ENCODE assay signal across 9 cellular contexts in genomic region chr2:9739508-9739907, GRCh38.
DNase-seq lines count a peak whose midpoint lies in the region; ATAC-seq and TF ChIP-seq lines count a peak whose summit lies in the region.
"Had no signal": no experiment of that assay in that cellular context is flagged by ENCODE, and none has a peak within 500 bp of the region (broad histone marks: within the 10 kb centered on the region; RNA-seq: fewer than 3 reads in every experiment).

No MANE protein-coding gene starts in this region.

- no peak for TF ChIP-seq POLR2A in prostate gland (IDR thresholded peaks at IDR 0.05)

- H3K4me1 ChIP-seq in prostate gland (replicated peaks), result no peaks in the 10 kb centered on the region

- H3K36me3 ChIP-seq in prostate gland, result no peaks in the 10 kb centered on the region

- WGBS in prostate gland, result 47% methylated on average over 21 of the region's 21 CpGs

- DNase-seq in GM12865 (ENCODE audit: low read depth) (peak; percentile 78), prostate gland (ENCODE audit: low spot score) (no peak), SHP77 (lab: John Stamatoyannopoulos, UW) (no peak), NCI-H345 (lab: John Stamatoyannopoulos, UW) (no peak)
- peak in 3 of 4 experiments; percentile 18 to 44 (median 30) for DNase-seq in activated CD4-positive, CD25-positive, alpha-beta regulatory T cell (lab: John Stamatoyannopoulos, UW)

- H3K36me3 Mint-ChIP-seq in dendritic cell treated with granulocyte-macrophage colony-stimulating factor and Interleukin-4, amounts not matched to agents 40 ng/mL and 50 ng/mL, for 4 days (ENCODE audit: low read depth), result no peaks in the 10 kb centered on the region

- no peak overlapping the region for H3K27ac ChIP-seq in prostate gland

- ATAC-seq in HG02852 (IDR thresholded peaks at IDR 0.05; ENCODE audit: unreplicated experiment) (no peak), GM21786 (IDR thresholded peaks at IDR 0.05; ENCODE audit: unreplicated experiment) (no peak)
- ATAC-seq: HCT116 had no signal

- H3K27me3 ChIP-seq in prostate gland (replicated peaks; ENCODE audit: insufficient read depth), result no peaks in the 10 kb centered on the region

- H3K27me3 Mint-ChIP-seq in dendritic cell treated with granulocyte-macrophage colony-stimulating factor and Interleukin-4, amounts not matched to agents 40 ng/mL and 50 ng/mL, for 4 days, result peaks cover 17% of the 10 kb centered on the region

- intact Hi-C loops in dendritic cell treated with granulocyte-macrophage colony-stimulating factor and Interleukin-4, amounts not matched to agents 40 ng/mL and 50 ng/mL, for 4 days (cut with micrococcal nuclease), result no loop called here
- intact Hi-C loops in prostate gland (cut with DNase I), result no loop called here

- peaks cover 20% of the 10 kb centered on the region for H3K4me1 Mint-ChIP-seq in dendritic cell treated with granulocyte-macrophage colony-stimulating factor and Interleukin-4, amounts not matched to agents 40 ng/mL and 50 ng/mL, for 4 days (ENCODE audit: low read depth)

- no peak for TF ChIP-seq CTCF in GM12865 (IDR thresholded peaks at IDR 0.05; ENCODE audit: insufficient read depth, low read depth, low read length, missing control alignments)
- no peak for TF ChIP-seq CTCF in prostate gland (IDR thresholded peaks at IDR 0.05)

- peaks cover 11% of the 10 kb centered on the region for H3K9me3 Mint-ChIP-seq in dendritic cell treated with granulocyte-macrophage colony-stimulating factor and Interleukin-4, amounts not matched to agents 40 ng/mL and 50 ng/mL, for 4 days

- H3K4me3 ChIP-seq in GM12865 (ENCODE audit: low read depth, low read length) (peak overlapping the region; percentile 35), prostate gland (peak overlapping the region; percentile 1 to 19)

- H3K27ac Mint-ChIP-seq in dendritic cell treated with granulocyte-macrophage colony-stimulating factor and Interleukin-4, amounts not matched to agents 40 ng/mL and 50 ng/mL, for 4 days, result peak overlapping the region; percentile 75

- H3K9me3 ChIP-seq in prostate gland, result no peaks in the 10 kb centered on the region

- H3K4me3 Mint-ChIP-seq in dendritic cell treated with granulocyte-macrophage colony-stimulating factor and Interleukin-4, amounts not matched to agents 40 ng/mL and 50 ng/mL, for 4 days, result peak overlapping the region; percentile 67

Comparison
In these comparisons a context has a peak if more than half of its experiments do, and no peak if none do; other contexts are left out.
1. DNase-seq: peak in GM12865 (single experiment) and activated CD4-positive, CD25-positive, alpha-beta regulatory T cell (3 of 4); none in prostate gland (single experiment), SHP77 (0 of 2) and NCI-H345 (single experiment).